1 cellular context compared by ENCODE assay signal in genomic region chr14:24122971-24123370, GRCh38.
TF ChIP-seq lines count a peak whose summit lies in the region.

No MANE protein-coding gene starts in this region.

TF ChIP-seq in HepG2, 621 proteins besides CTCF, POLR2A, EP300 and RAD21 (continued from another document):
- TF ChIP-seq ZNF362 (CRISPR knock-in tag; IDR thresholded peaks at IDR 0.05; ENCODE audit: borderline replicate concordance) = no peak
- TF ChIP-seq ZNF577 (CRISPR knock-in tag; IDR thresholded peaks at IDR 0.05; ENCODE audit: borderline replicate concordance, low read depth) = no peak
- TF ChIP-seq ZUFSP (CRISPR knock-in tag; IDR thresholded peaks at IDR 0.05; ENCODE audit: borderline replicate concordance) = no peak
- no peak for TF ChIP-seq PAWR (CRISPR knock-in tag; IDR thresholded peaks at IDR 0.05; ENCODE audit: borderline replicate concordance)
- TF ChIP-seq, protein P1, sequence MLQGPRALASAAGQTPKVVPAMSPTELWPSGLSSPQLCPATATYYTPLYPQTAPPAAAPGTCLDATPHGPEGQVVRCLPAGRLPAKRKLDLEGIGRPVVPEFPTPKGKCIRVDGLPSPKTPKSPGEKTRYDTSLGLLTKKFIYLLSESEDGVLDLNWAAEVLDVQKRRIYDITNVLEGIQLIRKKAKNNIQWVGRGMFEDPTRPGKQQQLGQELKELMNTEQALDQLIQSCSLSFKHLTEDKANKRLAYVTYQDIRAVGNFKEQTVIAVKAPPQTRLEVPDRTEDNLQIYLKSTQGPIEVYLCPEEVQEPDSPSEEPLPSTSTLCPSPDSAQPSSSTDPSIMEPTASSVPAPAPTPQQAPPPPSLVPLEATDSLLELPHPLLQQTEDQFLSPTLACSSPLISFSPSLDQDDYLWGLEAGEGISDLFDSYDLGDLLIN (CRISPR knock-in tag; IDR thresholded peaks at IDR 0.05; ENCODE audit: borderline replicate concordance) = no peak
- TF ChIP-seq HOXA3 (CRISPR knock-in tag; IDR thresholded peaks at IDR 0.05) = no peak
- TF ChIP-seq PCBP2 (optimal IDR thresholded peaks at IDR 0.05; ENCODE audit: low read depth, low read length, poor library complexity, severe bottlenecking) = no peak
- TF ChIP-seq ZBTB7A (CRISPR knock-in tag; IDR thresholded peaks at IDR 0.05) = no peak
- peak; percentile 72 for TF ChIP-seq RBM22 (optimal IDR thresholded peaks at IDR 0.05; ENCODE audit: low read length)
- no peak for TF ChIP-seq KDM5A (IDR thresholded peaks at IDR 0.05; ENCODE audit: borderline replicate concordance, low read length)
- TF ChIP-seq ZNF382 (CRISPR knock-in tag; IDR thresholded peaks at IDR 0.05; ENCODE audit: borderline replicate concordance) = no peak
- TF ChIP-seq NBN (conservative IDR thresholded peaks at IDR 0.05) = no peak
- TF ChIP-seq HMGXB3 (CRISPR knock-in tag; IDR thresholded peaks at IDR 0.05; ENCODE audit: borderline replicate concordance) = no peak
- TF ChIP-seq CCDC6 (CRISPR knock-in tag; IDR thresholded peaks at IDR 0.05) = no peak
- no peak for TF ChIP-seq YEATS2 (CRISPR knock-in tag; IDR thresholded peaks at IDR 0.05; ENCODE audit: borderline replicate concordance)
- TF ChIP-seq ZNF563 (CRISPR knock-in tag; IDR thresholded peaks at IDR 0.05) = 0 out of 2 replicates have a peak, but pooled peaks have one; percentile 24
- no peak for TF ChIP-seq ATM (IDR thresholded peaks at IDR 0.05; ENCODE audit: borderline replicate concordance)
- TF ChIP-seq PHB2 (IDR thresholded peaks at IDR 0.05; ENCODE audit: partially characterized antibody) = no peak
- TF ChIP-seq ZNF839 (CRISPR knock-in tag; IDR thresholded peaks at IDR 0.05; ENCODE audit: borderline replicate concordance) = peak; percentile 23; the same call in 1 of the 2 replicates
- no peak for TF ChIP-seq ZBTB40 (IDR thresholded peaks at IDR 0.05)
- TF ChIP-seq ZBTB40 (CRISPR knock-in tag; IDR thresholded peaks at IDR 0.05) = 0 out of 2 replicates have a peak, but pooled peaks have one; percentile 2
- TF ChIP-seq ZNF772 (CRISPR knock-in tag; IDR thresholded peaks at IDR 0.05) = no peak
- TF ChIP-seq ZBTB49 (CRISPR knock-in tag; IDR thresholded peaks at IDR 0.05; ENCODE audit: borderline replicate concordance) = no peak
- TF ChIP-seq, protein P2, sequence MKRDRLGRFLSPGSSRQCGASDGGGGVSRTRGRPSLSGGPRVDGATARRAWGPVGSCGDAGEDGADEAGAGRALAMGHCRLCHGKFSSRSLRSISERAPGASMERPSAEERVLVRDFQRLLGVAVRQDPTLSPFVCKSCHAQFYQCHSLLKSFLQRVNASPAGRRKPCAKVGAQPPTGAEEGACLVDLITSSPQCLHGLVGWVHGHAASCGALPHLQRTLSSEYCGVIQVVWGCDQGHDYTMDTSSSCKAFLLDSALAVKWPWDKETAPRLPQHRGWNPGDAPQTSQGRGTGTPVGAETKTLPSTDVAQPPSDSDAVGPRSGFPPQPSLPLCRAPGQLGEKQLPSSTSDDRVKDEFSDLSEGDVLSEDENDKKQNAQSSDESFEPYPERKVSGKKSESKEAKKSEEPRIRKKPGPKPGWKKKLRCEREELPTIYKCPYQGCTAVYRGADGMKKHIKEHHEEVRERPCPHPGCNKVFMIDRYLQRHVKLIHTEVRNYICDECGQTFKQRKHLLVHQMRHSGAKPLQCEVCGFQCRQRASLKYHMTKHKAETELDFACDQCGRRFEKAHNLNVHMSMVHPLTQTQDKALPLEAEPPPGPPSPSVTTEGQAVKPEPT (CRISPR knock-in tag; IDR thresholded peaks at IDR 0.05; ENCODE audit: low read depth) = no peak
